In genomic region chr12:57845478-57846284, GRCh38 we compare ENCODE assay signal across 8 cellular contexts. TPM values are rescaled to one million over a fixed set of nuclear protein-coding genes. Genes with fewer than 3 reads are reported as not detected.
DNase-seq lines count a peak whose midpoint lies in the region; ATAC-seq and TF ChIP-seq lines count a peak whose summit lies in the region.

No MANE protein-coding gene starts in this region.

- H3K27me3 ChIP-seq in layer of hippocampus (ENCODE audit: control insufficient read depth, insufficient read depth, low read length) = no peaks in the 10 kb centered on the region

- peak overlapping the region; percentile 78 for H3K4me3 Mint-ChIP-seq in chondrocyte (ENCODE audit: unreplicated experiment)

- DNase-seq in EH (ENCODE audit: low read depth) (peak; percentile 59), chondrocyte (ENCODE audit: low spot score) (no peak), KG1 (lab: John Stamatoyannopoulos, UW) (no peak)
- peak; percentile 41 to 53 for DNase-seq in activated CD4-positive, alpha-beta T cell treated with anti-CD3 and anti-CD28 coated beads for 24 hours (ENCODE audit: low read depth in 2 of 2)
- DNase-seq in stimulated activated CD4-positive, alpha-beta T cell treated with anti-CD3 and anti-CD28 coated beads, Interleukin-2, amount 100 ng/mL, for 24 hours = peak; percentile 70 to 74

- peaks cover 46% of the 10 kb centered on the region for H3K4me1 Mint-ChIP-seq in chondrocyte (ENCODE audit: low read depth)

- H3K27ac ChIP-seq in KOPT-K1 (ENCODE audit: low read depth, low read length, poor library complexity, severe bottlenecking) (peak overlapping the region; percentile 94), layer of hippocampus (ENCODE audit: low read depth, low read length) (peak overlapping the region; percentile 100)

- peak overlapping the region; percentile 94 for H3K27ac Mint-ChIP-seq in chondrocyte (ENCODE audit: unreplicated experiment)

- TF ChIP-seq CTCF in chondrocyte (IDR thresholded peaks at IDR 0.05) = no peak

- H3K36me3 ChIP-seq in KOPT-K1 (ENCODE audit: insufficient read depth, low read length) = no peaks in the 10 kb centered on the region

- no peaks in the 10 kb centered on the region for H3K27me3 Mint-ChIP-seq in chondrocyte (ENCODE audit: low read depth)

- no peaks in the 10 kb centered on the region for H3K9me3 ChIP-seq in KOPT-K1 (ENCODE audit: insufficient read depth, low read length, poor library complexity, severe bottlenecking)

- no peaks in the 10 kb centered on the region for H3K36me3 Mint-ChIP-seq in chondrocyte (ENCODE audit: low read depth)

- H3K9me3 Mint-ChIP-seq in chondrocyte (ENCODE audit: low read depth) = no peaks in the 10 kb centered on the region

- ATAC-seq in GM21723 (IDR thresholded peaks at IDR 0.05; ENCODE audit: unreplicated experiment) = peak; percentile 32

RNA-seq across cellular contexts. Expression of gene CTDSP2, which starts 0.8 kb away (rescaled TPM):
- total RNA-seq in chondrocyte = 113 to 124 TPM (median 123 TPM) in 3 replicates

RNA-seq across cellular contexts. Expression of gene AVIL, which starts 27.1 kb away (rescaled TPM):
- 4.8 to 6.0 TPM (median 5.6 TPM) in 3 replicates for total RNA-seq in chondrocyte

Comparison
In these comparisons a context has a peak if more than half of its experiments do, and no peak if none do; other contexts are left out.
1. DNase-seq: peak in EH (single experiment), activated CD4-positive, alpha-beta T cell treated with anti-CD3 and anti-CD28 coated beads for 24 hours (2 of 2) and stimulated activated CD4-positive, alpha-beta T cell treated with anti-CD3 and anti-CD28 coated beads, Interleukin-2, amount 100 ng/mL, for 24 hours (2 of 2); none in chondrocyte (single experiment) and KG1 (single experiment).